1 cellular context compared by ENCODE assay signal in genomic region chr3:59444293-59444671, GRCh38.
TF ChIP-seq lines count a peak whose summit lies in the region.

No MANE protein-coding gene starts in this region.

TF ChIP-seq in GM12878, 131 proteins besides CTCF, POLR2A, EP300 and RAD21 (continued from another document and continues in another):
- TF ChIP-seq USF2 (IDR thresholded peaks at IDR 0.05; ENCODE audit: borderline replicate concordance, low read depth, low read length) (no peak), EED (IDR thresholded peaks at IDR 0.05; ENCODE audit: low read depth) (no peak), TAF1 (IDR thresholded peaks at IDR 0.05; ENCODE audit: borderline replicate concordance, low read depth, low read length) (no peak), TCF7 (IDR thresholded peaks at IDR 0.05; ENCODE audit: borderline replicate concordance) (0 out of 2 replicates have a peak, but pooled peaks have one; percentile 19), BCL3 (IDR thresholded peaks at IDR 0.05; ENCODE audit: borderline replicate concordance, insufficient read depth, low read depth, low read length, poor library complexity, severe bottlenecking) (no peak), SMAD1 (IDR thresholded peaks at IDR 0.05; ENCODE audit: low read depth, partially characterized antibody) (no peak), USF1 (IDR thresholded peaks at IDR 0.05; ENCODE audit: borderline replicate concordance, extremely low read length, insufficient read depth, low read depth, low read length) (no peak), ZBTB40 (IDR thresholded peaks at IDR 0.05; ENCODE audit: borderline replicate concordance) (no peak), RELA (IDR thresholded peaks at IDR 0.05; ENCODE audit: borderline replicate concordance, partially characterized antibody) (no peak), CBX5 (IDR thresholded peaks at IDR 0.05; ENCODE audit: low read depth) (no peak), ZNF384 (IDR thresholded peaks at IDR 0.05; ENCODE audit: borderline replicate concordance, low read depth, low read length) (no peak), NR2F1 (conservative IDR thresholded peaks at IDR 0.05) (no peak), BACH1 (IDR thresholded peaks at IDR 0.05; ENCODE audit: borderline replicate concordance) (no peak), ZNF274 (IDR thresholded peaks at IDR 0.05; ENCODE audit: insufficient read depth, insufficient read length) (no peak), PAX8 (IDR thresholded peaks at IDR 0.05) (no peak), REST (IDR thresholded peaks at IDR 0.05; ENCODE audit: low read depth, low read length) (no peak), CREB1 (IDR thresholded peaks at IDR 0.05; ENCODE audit: low read depth) (no peak), CEBPZ (IDR thresholded peaks at IDR 0.05; ENCODE audit: low read depth, low read length) (no peak), E2F8 (IDR thresholded peaks at IDR 0.05; ENCODE audit: low read depth, partially characterized antibody) (no peak), ETV6 (conservative IDR thresholded peaks at IDR 0.05 in 1 of 2, IDR thresholded peaks at IDR 0.05 in 1 of 2; ENCODE audit: borderline replicate concordance in 1 of 2, low read depth in 1 of 2) (peak in 1 of 2 experiments; percentile 24; a peak in 1 of 4 replicates), HCFC1 (IDR thresholded peaks at IDR 0.05; ENCODE audit: low read length) (no peak), SMARCA5 (IDR thresholded peaks at IDR 0.05) (no peak), ZNF24 (IDR thresholded peaks at IDR 0.05) (no peak), ZSCAN29 (IDR thresholded peaks at IDR 0.05) (no peak), RUNX3 (IDR thresholded peaks at IDR 0.05; ENCODE audit: low read length) (0 out of 2 replicates have a peak, but pooled peaks have one; percentile 13), SREBF1 (IDR thresholded peaks at IDR 0.05; ENCODE audit: low read length) (no peak), MAX (IDR thresholded peaks at IDR 0.05; ENCODE audit: low read depth, low read length) (no peak), NFYA (IDR thresholded peaks at IDR 0.05; ENCODE audit: borderline replicate concordance, low read depth, low read length) (no peak), SMAD5 (IDR thresholded peaks at IDR 0.05; ENCODE audit: low read depth) (no peak), ZBTB4 (CRISPR knock-in tag; IDR thresholded peaks at IDR 0.05) (no peak), ZNF622 (IDR thresholded peaks at IDR 0.05) (no peak), MTA2 (IDR thresholded peaks at IDR 0.05; ENCODE audit: low read depth) (no peak), BCL11A (IDR thresholded peaks at IDR 0.05; ENCODE audit: low read depth, low read length) (no peak), FOXK2 (IDR thresholded peaks at IDR 0.05) (no peak), SREBF2 (IDR thresholded peaks at IDR 0.05; ENCODE audit: low read length) (no peak), RBBP5 (conservative IDR thresholded peaks at IDR 0.05) (no peak), NFIC (IDR thresholded peaks at IDR 0.05; ENCODE audit: low read depth, low read length) (peak; percentile 47; the same call in 1 of the 2 replicates), SIN3A (IDR thresholded peaks at IDR 0.05; ENCODE audit: low read depth, low read length) (no peak), POU2F2 (IDR thresholded peaks at IDR 0.05; ENCODE audit: borderline replicate concordance, low read depth, low read length) (no peak), ATF7 (IDR thresholded peaks at IDR 0.05; ENCODE audit: low read depth) (peak; percentile 97), KAT2A (conservative IDR thresholded peaks at IDR 0.05; ENCODE audit: control insufficient read depth, low read depth, low read length) (no peak), HDAC2 (IDR thresholded peaks at IDR 0.05) (no peak), EZH2 (IDR thresholded peaks at IDR 0.05; ENCODE audit: borderline replicate concordance, control insufficient read depth, low read depth, low read length) (no peak), EGR1 (IDR thresholded peaks at IDR 0.05; ENCODE audit: borderline replicate concordance in 1 of 2, low read depth in 2 of 2, low read length in 2 of 2) (no peak)
